Comparison of ENCODE assay signal across 23 cellular contexts in genomic region chr4:158025131-158025530, GRCh38.
DNase-seq lines count a peak whose midpoint lies in the region; TF ChIP-seq lines count a peak whose summit lies in the region.
"Had no signal": no experiment of that assay in that cellular context is flagged by ENCODE, and none has a peak within 500 bp of the region (broad histone marks: within the 10 kb centered on the region; RNA-seq: fewer than 3 reads in every experiment).

No MANE protein-coding gene starts in this region.

- H3K4me3 ChIP-seq in PC-9, result no peak overlapping the region
- no peak overlapping the region for H3K4me3 ChIP-seq in epithelial cell of esophagus (ENCODE audit: low read length)
- no peak overlapping the region for H3K4me3 ChIP-seq in prostate gland
- H3K4me3 ChIP-seq: BLaER1, heart left ventricle, vagina had no signal

- no peaks in the 10 kb centered on the region for H3K9me2 ChIP-seq in PC-9 (ENCODE audit: insufficient read depth)

- intact Hi-C loops in PC-9 (cut with micrococcal nuclease; ENCODE audit: unreplicated experiment), result no loop called here
- intact Hi-C loops in prostate gland (cut with DNase I), result no loop called here

- no peaks in the 10 kb centered on the region for H3K27me3 ChIP-seq in PC-9 (ENCODE audit: insufficient read depth, low read depth)
- H3K27me3 ChIP-seq in prostate gland (replicated peaks; ENCODE audit: insufficient read depth), result no peaks in the 10 kb centered on the region
- H3K27me3 ChIP-seq: BLaER1, heart left ventricle, vagina had no signal

- TF ChIP-seq CTCF in PC-9 (conservative IDR thresholded peaks at IDR 0.05), result no peak
- no peak for TF ChIP-seq CTCF in epithelial cell of esophagus (IDR thresholded peaks at IDR 0.05; ENCODE audit: insufficient read depth, low read depth, low read length, missing control alignments)
- no peak for TF ChIP-seq CTCF in osteocyte (IDR thresholded peaks at IDR 0.05)
- no peak for TF ChIP-seq CTCF in prostate gland (IDR thresholded peaks at IDR 0.05)

- H3K4me3 Mint-ChIP-seq in osteocyte (ENCODE audit: unreplicated experiment), result no peak overlapping the region
- no peak overlapping the region for H3K4me3 Mint-ChIP-seq in activated naive CD8-positive, alpha-beta T cell treated with anti-CD3 and anti-CD28 coated beads for 36 hours
- H3K4me3 Mint-ChIP-seq: activated CD8-positive, alpha-beta memory T cell treated with anti-CD3 and anti-CD28 coated beads, Interleukin-2, amount 10 ng/mL, durations not matched to agents 7 days and 5 days; activated naive CD8-positive, alpha-beta T cell; activated T-helper 17 cell treated with anti-CD3 and anti-CD28 coated beads, Interleukin-2, amount 50 U/mL, for 72 hours; effector memory CD8-positive, alpha-beta T cell; memory B cell; stimulated activated effector memory CD8-positive, alpha-beta T cell treated with anti-CD3 and anti-CD28 coated beads, Interleukin-12 subunit alpha, Interleukin-12 subunit beta, amount 100 ng/mL, for 72 hours had no signal

- DNase-seq in NCI-H2196 (lab: John Stamatoyannopoulos, UW; ENCODE audit: unreplicated experiment), result peak; percentile 3
- no peak for DNase-seq in NCI-H2196 treated with DMSO at 0.1 percent for 48 hours (lab: John Stamatoyannopoulos, UW; ENCODE audit: unreplicated experiment)
- peak; percentile 23 to 55 for DNase-seq in PC-9
- peak; percentile 87 for DNase-seq in epithelial cell of esophagus (ENCODE audit: low read depth)
- DNase-seq in osteocyte (ENCODE audit: extremely low spot score, unreplicated experiment), result no peak
- DNase-seq in AG20443 (ENCODE audit: low spot score), result no peak
- no peak for DNase-seq in prostate gland (ENCODE audit: low spot score)
- no peak for DNase-seq in activated naive CD8-positive, alpha-beta T cell treated with anti-CD3 and anti-CD28 coated beads for 36 hours
- DNase-seq: 8988T; activated CD4-positive, alpha-beta T cell treated with anti-CD3 and anti-CD28 coated beads for 48 hours; activated CD8-positive, alpha-beta memory T cell treated with anti-CD3 and anti-CD28 coated beads, Interleukin-2, amount 10 ng/mL, durations not matched to agents 7 days and 5 days; effector memory CD8-positive, alpha-beta T cell; GDM1; heart left ventricle; KG1; NCI-H187; Right ventricle myocardium superior had no signal

- WGBS in prostate gland, result 56% methylated on average over 1 of the region's 1 CpG

- no peak overlapping the region for H2AFZ ChIP-seq in PC-9

- H3K36me3 ChIP-seq in PC-9 (ENCODE audit: low read depth) (no peaks in the 10 kb centered on the region), prostate gland (no peaks in the 10 kb centered on the region)
- H3K36me3 ChIP-seq: BLaER1, heart left ventricle, vagina had no signal

- no peaks in the 10 kb centered on the region for H3K79me2 ChIP-seq in PC-9 (ENCODE audit: low read depth)

- no peak for TF ChIP-seq POLR2A in prostate gland (IDR thresholded peaks at IDR 0.05)

- H3K27ac ChIP-seq in PC-9, result no peak overlapping the region
- H3K27ac ChIP-seq in prostate gland, result no peak overlapping the region
- H3K27ac ChIP-seq: BLaER1, heart left ventricle, vagina had no signal

- H3F3A ChIP-seq in PC-9 (ENCODE audit: insufficient read depth, low read depth), result 0 out of 2 replicates have a peak, but pooled peaks cover 5% of the 10 kb centered on the region

- no peak overlapping the region for H3K4me2 ChIP-seq in PC-9
- H3K4me2 ChIP-seq: BLaER1 had no signal

- POLR2A ChIA-PET in PC-9 (lab: Charles Lee; ENCODE audit: unreplicated experiment), result interaction anchor here (0.5 kb wide), 1 partner anchor 219 kb away, joined by 3 read pairs; no protein-coding TSS in a partner anchor

- H3K4me1 ChIP-seq in PC-9 (replicated peaks; ENCODE audit: insufficient read depth) (peaks cover 29% of the 10 kb centered on the region), prostate gland (replicated peaks) (no peaks in the 10 kb centered on the region)
- H3K4me1 ChIP-seq: BLaER1 had no signal

- H4K20me1 ChIP-seq in PC-9 (ENCODE audit: insufficient read depth), result no peaks in the 10 kb centered on the region
- H4K20me1 ChIP-seq: BLaER1 had no signal

- peaks cover 39% of the 10 kb centered on the region for H3K4me1 Mint-ChIP-seq in osteocyte (ENCODE audit: unreplicated experiment)
- H3K4me1 Mint-ChIP-seq in activated naive CD8-positive, alpha-beta T cell treated with anti-CD3 and anti-CD28 coated beads for 36 hours, result no peaks in the 10 kb centered on the region
- H3K4me1 Mint-ChIP-seq: activated CD8-positive, alpha-beta memory T cell treated with anti-CD3 and anti-CD28 coated beads, Interleukin-2, amount 10 ng/mL, durations not matched to agents 7 days and 5 days; activated T-helper 17 cell treated with anti-CD3 and anti-CD28 coated beads, Interleukin-2, amount 50 U/mL, for 72 hours; memory B cell; stimulated activated effector memory CD8-positive, alpha-beta T cell treated with anti-CD3 and anti-CD28 coated beads, Interleukin-12 subunit alpha, Interleukin-12 subunit beta, amount 100 ng/mL, for 72 hours had no signal

- peak overlapping the region; percentile 12 for H3K27ac Mint-ChIP-seq in osteocyte (ENCODE audit: unreplicated experiment)
- H3K27ac Mint-ChIP-seq in activated naive CD8-positive, alpha-beta T cell treated with anti-CD3 and anti-CD28 coated beads for 36 hours, result no peak overlapping the region
- H3K27ac Mint-ChIP-seq: activated CD8-positive, alpha-beta memory T cell treated with anti-CD3 and anti-CD28 coated beads, Interleukin-2, amount 10 ng/mL, durations not matched to agents 7 days and 5 days; activated naive CD8-positive, alpha-beta T cell; activated T-helper 17 cell treated with anti-CD3 and anti-CD28 coated beads, Interleukin-2, amount 50 U/mL, for 72 hours; effector memory CD8-positive, alpha-beta T cell; memory B cell; stimulated activated effector memory CD8-positive, alpha-beta T cell treated with anti-CD3 and anti-CD28 coated beads, Interleukin-12 subunit alpha, Interleukin-12 subunit beta, amount 100 ng/mL, for 72 hours had no signal

- H3K9me3 Mint-ChIP-seq in osteocyte (ENCODE audit: unreplicated experiment), result peaks cover 22% of the 10 kb centered on the region
- peaks cover 5% of the 10 kb centered on the region for H3K9me3 Mint-ChIP-seq in activated naive CD8-positive, alpha-beta T cell treated with anti-CD3 and anti-CD28 coated beads for 36 hours
- H3K9me3 Mint-ChIP-seq: activated T-helper 17 cell treated with anti-CD3 and anti-CD28 coated beads, Interleukin-2, amount 50 U/mL, for 72 hours had no signal

- H3K9me3 ChIP-seq in PC-9 (ENCODE audit: insufficient read depth, low read depth), result peaks cover 7% of the 10 kb centered on the region; the same call in 1 of the 2 replicates
- H3K9me3 ChIP-seq in prostate gland, result no peaks in the 10 kb centered on the region
- H3K9me3 ChIP-seq: vagina had no signal

- CTCF ChIA-PET in PC-9 (lab: Charles Lee), result no interaction called here

- H3K36me3 Mint-ChIP-seq in osteocyte (ENCODE audit: unreplicated experiment), result peaks cover 8% of the 10 kb centered on the region
- H3K36me3 Mint-ChIP-seq in activated naive CD8-positive, alpha-beta T cell treated with anti-CD3 and anti-CD28 coated beads for 36 hours, result no peaks in the 10 kb centered on the region
- H3K36me3 Mint-ChIP-seq: activated CD8-positive, alpha-beta memory T cell treated with anti-CD3 and anti-CD28 coated beads, Interleukin-2, amount 10 ng/mL, durations not matched to agents 7 days and 5 days; activated naive CD8-positive, alpha-beta T cell; memory B cell; stimulated activated effector memory CD8-positive, alpha-beta T cell treated with anti-CD3 and anti-CD28 coated beads, Interleukin-12 subunit alpha, Interleukin-12 subunit beta, amount 100 ng/mL, for 72 hours had no signal

- no TSS peak for BruUV-seq in PC-9 (replicated peaks; lab: Mats Ljungman, UMichigan)

- H3K27me3 Mint-ChIP-seq in osteocyte (ENCODE audit: unreplicated experiment), result no peaks in the 10 kb centered on the region
- no peaks in the 10 kb centered on the region for H3K27me3 Mint-ChIP-seq in activated naive CD8-positive, alpha-beta T cell treated with anti-CD3 and anti-CD28 coated beads for 36 hours
- H3K27me3 Mint-ChIP-seq: activated CD8-positive, alpha-beta memory T cell treated with anti-CD3 and anti-CD28 coated beads, Interleukin-2, amount 10 ng/mL, durations not matched to agents 7 days and 5 days; activated T-helper 17 cell treated with anti-CD3 and anti-CD28 coated beads, Interleukin-2, amount 50 U/mL, for 72 hours; effector memory CD8-positive, alpha-beta T cell; memory B cell had no signal

Comparison
In these comparisons a context has a peak if more than half of its experiments do, and no peak if none do; other contexts are left out.
1. DNase-seq: peak in NCI-H2196 (single experiment), PC-9 (2 of 2) and epithelial cell of esophagus (single experiment); none in NCI-H2196 treated with DMSO at 0.1 percent for 48 hours (single experiment), osteocyte (single experiment), AG20443 (single experiment), prostate gland (single experiment) and activated naive CD8-positive, alpha-beta T cell treated with anti-CD3 and anti-CD28 coated beads for 36 hours (single experiment).